Comparison of ENCODE assay signal across 23 cellular contexts in genomic region chr3:65836047-65836446, GRCh38.
DNase-seq lines count a peak whose midpoint lies in the region; ATAC-seq, FAIRE-seq and TF ChIP-seq lines count a peak whose summit lies in the region.
"Had no signal": no experiment of that assay in that cellular context is flagged by ENCODE, and none has a peak within 500 bp of the region (broad histone marks: within the 10 kb centered on the region; RNA-seq: fewer than 3 reads in every experiment).

No MANE protein-coding gene starts in this region.

- H3K36me3 ChIP-seq in heart left ventricle: no peaks in the 10 kb centered on the region
- H3K36me3 ChIP-seq: cardiac muscle cell, Peyer's patch had no signal

- no peaks in the 10 kb centered on the region for H3K9me3 Mint-ChIP-seq in progenitor cell of endocrine pancreas (ENCODE audit: low read depth)
- H3K9me3 Mint-ChIP-seq: activated T-helper 2 cell treated with anti-CD3 and anti-CD28 coated beads, Interferon-gamma antibody, Interleukin-2, Interleukin-4, amounts not matched to agents 10 μg/mL and 5 μg/mL and 100 μg/mL, durations not matched to agents 14 hours and 24 hours and 36 hours had no signal

- TF ChIP-seq POLR2A in GM12892 (IDR thresholded peaks at IDR 0.05; ENCODE audit: low read depth, low read length): no peak
- TF ChIP-seq POLR2A in heart left ventricle (IDR thresholded peaks at IDR 0.05): no peak

- peaks cover 0 to 33% (median 23%) of the 10 kb centered on the region in 12 donors for H3K4me1 ChIP-seq in heart left ventricle
- H3K4me1 ChIP-seq: Peyer's patch had no signal

- 89 to 96% (median 94%) methylated on average over 1 of the region's 1 CpG for whole genome bisulfite sequencing in heart left ventricle, 4 donors

- H3K27ac Mint-ChIP-seq in progenitor cell of endocrine pancreas: peak overlapping the region; percentile 17
- H3K27ac Mint-ChIP-seq: activated CD8-positive, alpha-beta memory T cell treated with anti-CD3 and anti-CD28 coated beads, Interleukin-2, amount 10 ng/mL, durations not matched to agents 7 days and 5 days; activated T-helper 2 cell treated with anti-CD3 and anti-CD28 coated beads, Interferon-gamma antibody, Interleukin-2, Interleukin-4, amounts not matched to agents 10 μg/mL and 5 μg/mL and 100 μg/mL, durations not matched to agents 14 hours and 24 hours and 36 hours; memory B cell; natural killer cell had no signal

- H3K27ac ChIP-seq in heart left ventricle: no peak overlapping the region
- H3K27ac ChIP-seq: cardiac muscle cell, dorsolateral prefrontal cortex, hepatocyte, Peyer's patch had no signal

- no peaks in the 10 kb centered on the region for H3K9me3 ChIP-seq in heart left ventricle
- H3K9me3 ChIP-seq: Peyer's patch had no signal

- intact Hi-C loops in heart left ventricle (cut with DNase I): loop anchor here in 1 of 10 donors (10.0 kb wide), 1 partner anchor 49 kb away; no protein-coding TSS in a partner anchor

- H3K27me3 ChIP-seq in heart left ventricle: no peaks in the 10 kb centered on the region
- H3K27me3 ChIP-seq: cardiac muscle cell, dorsolateral prefrontal cortex, hepatocyte, Peyer's patch had no signal

- FAIRE-seq in GM12892 (lab: Jason Lieb, UNC): peak; percentile 84
- FAIRE-seq: keratinocyte had no signal

- no peaks in the 10 kb centered on the region for H3K27me3 Mint-ChIP-seq in progenitor cell of endocrine pancreas
- H3K27me3 Mint-ChIP-seq: activated CD8-positive, alpha-beta memory T cell treated with anti-CD3 and anti-CD28 coated beads, Interleukin-2, amount 10 ng/mL, durations not matched to agents 7 days and 5 days; memory B cell had no signal

- ATAC-seq in esophagus mucosa (peak; percentile 37), HG03521 (IDR thresholded peaks at IDR 0.05; ENCODE audit: unreplicated experiment) (no peak), heart left ventricle (no peak)
- ATAC-seq: activated CD8-positive, alpha-beta memory T cell treated with anti-CD3 and anti-CD28 coated beads, Interleukin-2, amount 10 ng/mL, durations not matched to agents 7 days and 5 days; natural killer cell; stimulated activated naive CD8-positive, alpha-beta T cell treated with anti-CD3 and anti-CD28 coated beads, Interleukin-15, Interleukin-2, amounts not matched to agents 100 U/mL and 50 U/mL, for 24 hours had no signal

- H3K4me3 ChIP-seq in heart left ventricle: no peak overlapping the region
- H3K4me3 ChIP-seq: cardiac muscle cell, dorsolateral prefrontal cortex, hepatocyte, Peyer's patch had no signal

- H3K4me1 Mint-ChIP-seq in progenitor cell of endocrine pancreas (ENCODE audit: low read depth): peaks cover 54% of the 10 kb centered on the region
- H3K4me1 Mint-ChIP-seq: activated CD8-positive, alpha-beta memory T cell treated with anti-CD3 and anti-CD28 coated beads, Interleukin-2, amount 10 ng/mL, durations not matched to agents 7 days and 5 days; memory B cell; natural killer cell had no signal

- TF ChIP-seq CTCF in progenitor cell of endocrine pancreas (IDR thresholded peaks at IDR 0.05; ENCODE audit: unreplicated experiment): no peak
- no peak for TF ChIP-seq CTCF in heart left ventricle (IDR thresholded peaks at IDR 0.05)

- H3K4me3 Mint-ChIP-seq in progenitor cell of endocrine pancreas (ENCODE audit: low read depth): no peak overlapping the region
- H3K4me3 Mint-ChIP-seq: activated CD8-positive, alpha-beta memory T cell treated with anti-CD3 and anti-CD28 coated beads, Interleukin-2, amount 10 ng/mL, durations not matched to agents 7 days and 5 days; memory B cell; natural killer cell had no signal

- peaks cover 5% of the 10 kb centered on the region for H3K36me3 Mint-ChIP-seq in progenitor cell of endocrine pancreas (ENCODE audit: insufficient read depth)
- H3K36me3 Mint-ChIP-seq: activated CD8-positive, alpha-beta memory T cell treated with anti-CD3 and anti-CD28 coated beads, Interleukin-2, amount 10 ng/mL, durations not matched to agents 7 days and 5 days; memory B cell; natural killer cell had no signal

- DNase-seq in GM12892 (ENCODE audit: insufficient read length) (no peak), RPMI7951 (ENCODE audit: low read depth) (peak; percentile 28), progenitor cell of endocrine pancreas (ENCODE audit: low spot score, unreplicated experiment) (no peak), heart left ventricle (no peak), activated gamma-delta T cell treated with Interleukin-2 at 50 U/mL for 16 hours (no peak), NCI-H748 treated with DMSO at 0.1 percent for 48 hours (lab: John Stamatoyannopoulos, UW) (no peak)
- DNase-seq: activated CD8-positive, alpha-beta memory T cell treated with anti-CD3 and anti-CD28 coated beads, Interleukin-2, amount 10 ng/mL, durations not matched to agents 7 days and 5 days; dorsolateral prefrontal cortex; KBM-7; natural killer cell; NCI-H1048; NCI-H2029; NK-92 treated with Interleukin-12 subunit alpha and Interleukin-12 subunit beta, amount 100 ng/mL, for 24 hours; Peyer's patch; stimulated activated CD4-positive, alpha-beta T cell treated with anti-CD3 and anti-CD28 coated beads, Interleukin-2, amount 100 ng/mL, for 24 hours; stimulated activated naive CD8-positive, alpha-beta T cell treated with anti-CD3 and anti-CD28 coated beads, Interleukin-15, Interleukin-2, amounts not matched to agents 100 U/mL and 50 U/mL, for 24 hours had no signal
